ENCODE assay signal across 9 cellular contexts in the genomic region with DNA sequence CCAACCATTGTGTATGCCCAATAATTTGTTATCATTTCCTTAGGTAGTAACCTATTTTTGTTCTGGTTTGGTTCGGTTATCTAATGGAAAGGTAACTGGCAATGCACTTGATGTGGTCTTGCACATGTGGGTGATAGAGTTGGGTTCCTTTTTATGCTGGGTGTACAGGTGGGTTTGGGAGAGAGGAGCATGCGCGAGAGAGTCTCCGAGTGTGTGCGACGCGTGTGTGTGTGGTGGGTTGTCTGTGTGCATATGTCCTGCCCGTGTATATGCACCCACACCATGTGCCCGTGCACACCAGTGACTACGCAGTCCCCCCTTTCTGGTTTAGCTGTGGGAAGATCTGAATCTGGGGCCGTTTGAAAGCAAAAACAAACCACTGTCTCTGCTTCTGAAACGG.
A peak's percentile ranks its signal among the peaks of the same experiment; 100 is the strongest.
DNase-seq lines count a peak whose midpoint lies in the region; ATAC-seq and TF ChIP-seq lines count a peak whose summit lies in the region.
"Had no signal": no experiment of that assay in that cellular context is flagged by ENCODE, and none has a peak within 500 bp of the region (broad histone marks: within the 10 kb centered on the region; RNA-seq: fewer than 3 reads in every experiment).

No MANE protein-coding gene starts in this region.

- TF ChIP-seq CTCF in transverse colon (IDR thresholded peaks at IDR 0.05): no peak

- peak overlapping the region; percentile 93 for H3K27ac Mint-ChIP-seq in T-helper 2 cell treated with Interferon-gamma antibody and Interleukin-4, amounts not matched to agents 5 μg/mL and 100 μg/mL, for 36 hours
- peak overlapping the region; percentile 88 to 94 (median 90) for H3K27ac Mint-ChIP-seq in immature natural killer cell

- no peaks in the 10 kb centered on the region for H3K9me3 Mint-ChIP-seq in activated T-cell treated with anti-CD3 and anti-CD28 coated beads, Interleukin-2, amount 50 U/mL, for 4 hours
- H3K9me3 Mint-ChIP-seq in T-helper 2 cell treated with Interferon-gamma antibody and Interleukin-4, amounts not matched to agents 5 μg/mL and 100 μg/mL, for 36 hours: no peaks in the 10 kb centered on the region
- H3K9me3 Mint-ChIP-seq in immature natural killer cell: peaks cover 0 to 1% (median 0%) of the 10 kb centered on the region in 6 donors

- H3K27ac ChIP-seq in transverse colon: peak overlapping the region in 2 of 4 donors; percentile 65 to 69

- H3K4me1 Mint-ChIP-seq in activated T-cell treated with anti-CD3 and anti-CD28 coated beads, Interleukin-2, amount 50 U/mL, for 4 hours (ENCODE audit: low read depth): peaks cover 34% of the 10 kb centered on the region
- peaks cover 34% of the 10 kb centered on the region for H3K4me1 Mint-ChIP-seq in T-helper 2 cell treated with Interferon-gamma antibody and Interleukin-4, amounts not matched to agents 5 μg/mL and 100 μg/mL, for 36 hours (ENCODE audit: low read depth)
- H3K4me1 Mint-ChIP-seq in immature natural killer cell: peaks cover 50 to 57% of the 10 kb centered on the region in 2 donors

- intact Hi-C loops in transverse colon (cut with DNase I; ENCODE audit: low total_unique reads) (no loop called here), posterior vena cava (cut with DNase I) (no loop called here)

- peaks cover 7% of the 10 kb centered on the region for H3K27me3 Mint-ChIP-seq in activated T-cell treated with anti-CD3 and anti-CD28 coated beads, Interleukin-2, amount 50 U/mL, for 4 hours (ENCODE audit: low read depth)
- H3K27me3 Mint-ChIP-seq in T-helper 2 cell treated with Interferon-gamma antibody and Interleukin-4, amounts not matched to agents 5 μg/mL and 100 μg/mL, for 36 hours (ENCODE audit: low read depth): peaks cover 8% of the 10 kb centered on the region
- peaks cover 9 to 19% (median 10%) of the 10 kb centered on the region in 3 donors for H3K27me3 Mint-ChIP-seq in immature natural killer cell (ENCODE audit: low read depth in 3 of 3)

- peak in 1 of 2 donors; percentile 14 for ATAC-seq in activated T-cell treated with anti-CD3 and anti-CD28 coated beads, Interleukin-2, amount 50 U/mL, for 4 hours
- no peak for ATAC-seq in HG03139 (IDR thresholded peaks at IDR 0.05; ENCODE audit: unreplicated experiment)

- peak overlapping the region in 3 of 4 donors; percentile 38 to 65 (median 51) for H3K4me3 ChIP-seq in transverse colon

- TF ChIP-seq EP300 in transverse colon (IDR thresholded peaks at IDR 0.05; ENCODE audit: low read depth): no peak

- TF ChIP-seq POLR2A in transverse colon (IDR thresholded peaks at IDR 0.05): no peak

- H3K4me1 ChIP-seq in transverse colon: peaks cover 0 to 14% (median 2%) of the 10 kb centered on the region in 4 donors

- peak overlapping the region; percentile 88 for H3K4me3 Mint-ChIP-seq in activated T-cell treated with anti-CD3 and anti-CD28 coated beads, Interleukin-2, amount 50 U/mL, for 4 hours
- H3K4me3 Mint-ChIP-seq in T-helper 2 cell treated with Interferon-gamma antibody and Interleukin-4, amounts not matched to agents 5 μg/mL and 100 μg/mL, for 36 hours: peak overlapping the region; percentile 86
- H3K4me3 Mint-ChIP-seq in immature natural killer cell: peak overlapping the region; percentile 92 to 99 (median 96)

- no peaks in the 10 kb centered on the region for H3K36me3 Mint-ChIP-seq in activated T-cell treated with anti-CD3 and anti-CD28 coated beads, Interleukin-2, amount 50 U/mL, for 4 hours (ENCODE audit: insufficient read depth)
- peaks cover 2% of the 10 kb centered on the region for H3K36me3 Mint-ChIP-seq in T-helper 2 cell treated with Interferon-gamma antibody and Interleukin-4, amounts not matched to agents 5 μg/mL and 100 μg/mL, for 36 hours (ENCODE audit: low read depth)
- no peaks in the 10 kb centered on the region for H3K36me3 Mint-ChIP-seq in immature natural killer cell

- H3K36me3 ChIP-seq in transverse colon: no peaks in the 10 kb centered on the region

- no peaks in the 10 kb centered on the region for H3K9me3 ChIP-seq in transverse colon

- DNase-seq in activated T-cell treated with anti-CD3 and anti-CD28 coated beads, Interleukin-2, amount 50 U/mL, for 4 hours: no peak
- DNase-seq in activated T-cell treated with anti-CD3 and anti-CD28 coated beads for 4 hours: no peak
- DNase-seq in T-helper 2 cell treated with Interferon-gamma antibody and Interleukin-4, amounts not matched to agents 5 μg/mL and 100 μg/mL, for 36 hours (ENCODE audit: low spot score): no peak
- no peak for DNase-seq in immature natural killer cell
- DNase-seq in transverse colon: no peak
- DNase-seq in posterior vena cava (ENCODE audit: low spot score): no peak
- DNase-seq in kidney tubule cell (ENCODE audit: low spot score): no peak
- DNase-seq: left ventricle myocardium superior had no signal

- in situ Hi-C loops in transverse colon (cut with MboI; ENCODE audit: low pct_ligation_motif_present in 1 of 4, low pct_unique_long_range_greater_than_20kb in 1 of 4, low sequenced_read_pairs in 3 of 4): no loop called here

- no peaks in the 10 kb centered on the region for H3K27me3 ChIP-seq in transverse colon

- WGBS in transverse colon (ENCODE audit: low coverage in 1 of 2), 2 donors: 71 to 72% methylated on average over 6 to 12 of the region's 12 CpGs
